ENCODE assay signal across 21 cellular contexts in the genomic region with DNA sequence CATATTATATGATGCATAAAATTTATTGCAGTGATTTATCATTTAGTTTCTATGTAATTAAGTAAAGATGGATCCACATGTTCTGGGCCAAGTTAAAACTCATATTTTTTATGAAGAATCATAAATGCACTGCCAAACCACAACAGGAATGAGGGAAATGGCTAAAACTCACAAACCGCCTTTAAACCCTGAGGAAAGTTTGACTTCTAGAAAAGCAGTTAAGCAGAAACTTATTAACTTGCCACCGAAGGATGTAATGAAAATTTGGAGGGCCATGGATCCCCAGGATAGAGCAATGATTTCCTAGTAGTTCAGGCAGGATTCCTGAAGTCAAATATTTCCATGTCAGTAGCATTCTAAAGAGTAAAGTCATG.
DNase-seq lines count a peak whose midpoint lies in the region; ATAC-seq, FAIRE-seq and TF ChIP-seq lines count a peak whose summit lies in the region.
"Had no signal": no experiment of that assay in that cellular context is flagged by ENCODE, and none has a peak within 500 bp of the region (broad histone marks: within the 10 kb centered on the region; RNA-seq: fewer than 3 reads in every experiment).

No MANE protein-coding gene starts in this region.

- H3K27me3 ChIP-seq in astrocyte (ENCODE audit: insufficient read depth, low read length): no peaks in the 10 kb centered on the region
- H3K27me3 ChIP-seq: body of pancreas, dorsolateral prefrontal cortex, transverse colon had no signal

- peak overlapping the region; percentile 70 for H3K4me2 ChIP-seq in astrocyte (ENCODE audit: low read length)

- H4K20me1 ChIP-seq in astrocyte (ENCODE audit: insufficient read depth, low read length): no peaks in the 10 kb centered on the region

- TF ChIP-seq CTCF in astrocyte (IDR thresholded peaks at IDR 0.05; ENCODE audit: insufficient read depth, low read depth, low read length): no peak
- TF ChIP-seq CTCF in fibroblast of pulmonary artery (IDR thresholded peaks at IDR 0.05; ENCODE audit: low read length, missing control alignments): no peak

- peaks cover 18% of the 10 kb centered on the region for H3K4me1 ChIP-seq in astrocyte (ENCODE audit: insufficient read depth, low read length)
- H3K4me1 ChIP-seq: body of pancreas, left ventricle myocardium inferior, spleen, transverse colon had no signal

- peak overlapping the region; percentile 74 for H3K9ac ChIP-seq in astrocyte (ENCODE audit: low read length)

- H3K9me3 Mint-ChIP-seq in astrocyte (ENCODE audit: unreplicated experiment): no peaks in the 10 kb centered on the region
- H3K9me3 Mint-ChIP-seq: activated B cell treated with CpG ODN at 0.5 μM for 24 hours; stimulated activated effector memory CD8-positive, alpha-beta T cell treated with anti-CD3 and anti-CD28 coated beads, Interleukin-12 subunit alpha, Interleukin-12 subunit beta, amount 100 ng/mL, for 72 hours had no signal

- DNase-seq in H4 (ENCODE audit: low spot score) (peak; percentile 9), astrocyte (ENCODE audit: low read depth) (peak; percentile 76), fibroblast of pulmonary artery (ENCODE audit: low read depth) (peak; percentile 57), stromal cell of bone marrow (ENCODE audit: low read depth) (peak; percentile 76)
- no peak for DNase-seq in activated T-cell treated with anti-CD3 and anti-CD28 coated beads, Interleukin-2, amount 50 U/mL, for 1 hour
- DNase-seq: activated B cell treated with CpG ODN at 0.5 μM for 24 hours; activated CD8-positive, alpha-beta memory T cell treated with anti-CD3 and anti-CD28 coated beads, Interleukin-2, amount 10 ng/mL, durations not matched to agents 7 days and 5 days; activated gamma-delta T cell treated with Interleukin-2 at 50 U/mL for 16 hours; DMS79; dorsolateral prefrontal cortex; left ventricle myocardium inferior; NCI-H2227 treated with DMSO at 0.1 percent for 48 hours; Right ventricle myocardium superior; spleen; transverse colon had no signal

- H3K4me3 ChIP-seq in astrocyte (ENCODE audit: insufficient read depth, low read depth, low read length) (no peak overlapping the region), fibroblast of pulmonary artery (replicated peaks; ENCODE audit: low read depth, low read length) (no peak overlapping the region)
- H3K4me3 ChIP-seq: body of pancreas, dorsolateral prefrontal cortex, left ventricle myocardium inferior, spleen, transverse colon had no signal

- H3K36me3 Mint-ChIP-seq in astrocyte (ENCODE audit: low read depth, unreplicated experiment): no peaks in the 10 kb centered on the region
- H3K36me3 Mint-ChIP-seq: activated CD8-positive, alpha-beta memory T cell treated with anti-CD3 and anti-CD28 coated beads, Interleukin-2, amount 10 ng/mL, durations not matched to agents 7 days and 5 days; stimulated activated effector memory CD8-positive, alpha-beta T cell treated with anti-CD3 and anti-CD28 coated beads, Interleukin-12 subunit alpha, Interleukin-12 subunit beta, amount 100 ng/mL, for 72 hours had no signal

- H3K79me2 ChIP-seq in astrocyte (ENCODE audit: insufficient read depth, low read length): no peaks in the 10 kb centered on the region

- H3K27me3 Mint-ChIP-seq in astrocyte (ENCODE audit: low read depth, unreplicated experiment): peaks cover 1% of the 10 kb centered on the region

- peak overlapping the region; percentile 93 for H3K27ac ChIP-seq in astrocyte (ENCODE audit: low read depth, low read length)
- H3K27ac ChIP-seq: body of pancreas, dorsolateral prefrontal cortex, left ventricle myocardium inferior, spleen, transverse colon had no signal

- no peak overlapping the region for H2AFZ ChIP-seq in astrocyte (ENCODE audit: low read depth, low read length)

- no peak overlapping the region for H3K4me3 Mint-ChIP-seq in astrocyte (ENCODE audit: unreplicated experiment)
- H3K4me3 Mint-ChIP-seq: activated B cell treated with CpG ODN at 0.5 μM for 24 hours; activated CD8-positive, alpha-beta memory T cell treated with anti-CD3 and anti-CD28 coated beads, Interleukin-2, amount 10 ng/mL, durations not matched to agents 7 days and 5 days; stimulated activated effector memory CD8-positive, alpha-beta T cell treated with anti-CD3 and anti-CD28 coated beads, Interleukin-12 subunit alpha, Interleukin-12 subunit beta, amount 100 ng/mL, for 72 hours had no signal

- no peaks in the 10 kb centered on the region for H3K9me3 ChIP-seq in astrocyte (ENCODE audit: insufficient read depth, low read depth, low read length)
- H3K9me3 ChIP-seq: body of pancreas, left ventricle myocardium inferior, spleen, transverse colon had no signal

- no peak for FAIRE-seq in astrocyte (lab: Jason Lieb, UNC)
- FAIRE-seq: HTR-8/SVneo had no signal

- no peaks in the 10 kb centered on the region for H3K36me3 ChIP-seq in astrocyte (ENCODE audit: insufficient read depth, low read length)
- H3K36me3 ChIP-seq: left ventricle myocardium inferior, spleen, transverse colon had no signal

- peak overlapping the region; percentile 15 for H3K27ac Mint-ChIP-seq in astrocyte (ENCODE audit: unreplicated experiment)
- H3K27ac Mint-ChIP-seq: activated B cell treated with CpG ODN at 0.5 μM for 24 hours; activated CD8-positive, alpha-beta memory T cell treated with anti-CD3 and anti-CD28 coated beads, Interleukin-2, amount 10 ng/mL, durations not matched to agents 7 days and 5 days; stimulated activated effector memory CD8-positive, alpha-beta T cell treated with anti-CD3 and anti-CD28 coated beads, Interleukin-12 subunit alpha, Interleukin-12 subunit beta, amount 100 ng/mL, for 72 hours had no signal

- H3K4me1 Mint-ChIP-seq in astrocyte (ENCODE audit: low read depth, unreplicated experiment): peaks cover 20% of the 10 kb centered on the region
- H3K4me1 Mint-ChIP-seq: activated B cell treated with CpG ODN at 0.5 μM for 24 hours; activated CD8-positive, alpha-beta memory T cell treated with anti-CD3 and anti-CD28 coated beads, Interleukin-2, amount 10 ng/mL, durations not matched to agents 7 days and 5 days; stimulated activated effector memory CD8-positive, alpha-beta T cell treated with anti-CD3 and anti-CD28 coated beads, Interleukin-12 subunit alpha, Interleukin-12 subunit beta, amount 100 ng/mL, for 72 hours had no signal

- ATAC-seq in GM21825 (IDR thresholded peaks at IDR 0.05; ENCODE audit: unreplicated experiment): no peak
- ATAC-seq in HG03442 (IDR thresholded peaks at IDR 0.05; ENCODE audit: unreplicated experiment): no peak
- no peak for ATAC-seq in GM21390 (IDR thresholded peaks at IDR 0.05; ENCODE audit: unreplicated experiment)
- ATAC-seq: activated CD8-positive, alpha-beta memory T cell treated with anti-CD3 and anti-CD28 coated beads, Interleukin-2, amount 10 ng/mL, durations not matched to agents 7 days and 5 days; body of pancreas; stimulated activated effector memory CD8-positive, alpha-beta T cell treated with anti-CD3 and anti-CD28 coated beads, Interleukin-12 subunit alpha, Interleukin-12 subunit beta, amount 100 ng/mL, for 72 hours had no signal
